Comparison of ENCODE assay signal across 1 cellular context in the genomic region with DNA sequence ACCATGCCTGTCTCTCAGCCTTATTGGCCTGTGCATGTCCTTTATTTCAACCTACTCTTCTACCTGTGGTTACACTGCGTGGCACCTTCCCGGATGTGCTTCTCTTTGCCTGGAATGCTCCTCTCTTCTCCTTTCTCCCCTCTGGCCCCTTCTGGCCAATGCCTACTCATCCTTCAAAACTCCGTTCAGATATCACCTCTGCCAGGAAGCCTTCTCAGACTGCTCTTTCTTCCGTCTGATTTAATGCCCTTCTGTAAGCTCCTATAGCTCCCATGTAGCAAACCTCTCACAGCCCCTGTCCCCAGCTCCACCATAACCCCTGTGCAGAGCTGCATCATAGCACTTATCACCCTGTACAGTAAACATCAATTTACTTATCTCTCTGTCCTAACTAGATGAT.
TF ChIP-seq lines count a peak whose summit lies in the region.

No MANE protein-coding gene starts in this region.

TF ChIP-seq in IMR-90, 13 proteins besides CTCF, POLR2A, EP300 and RAD21 (continued from another document):
- TF ChIP-seq, protein P1, sequence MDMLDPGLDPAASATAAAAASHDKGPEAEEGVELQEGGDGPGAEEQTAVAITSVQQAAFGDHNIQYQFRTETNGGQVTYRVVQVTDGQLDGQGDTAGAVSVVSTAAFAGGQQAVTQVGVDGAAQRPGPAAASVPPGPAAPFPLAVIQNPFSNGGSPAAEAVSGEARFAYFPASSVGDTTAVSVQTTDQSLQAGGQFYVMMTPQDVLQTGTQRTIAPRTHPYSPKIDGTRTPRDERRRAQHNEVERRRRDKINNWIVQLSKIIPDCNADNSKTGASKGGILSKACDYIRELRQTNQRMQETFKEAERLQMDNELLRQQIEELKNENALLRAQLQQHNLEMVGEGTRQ (IDR thresholded peaks at IDR 0.05; ENCODE audit: low read depth, low read length): no peak
- TF ChIP-seq CEBPB (IDR thresholded peaks at IDR 0.05; ENCODE audit: low read depth, low read length) (no peak), MAZ (IDR thresholded peaks at IDR 0.05; ENCODE audit: borderline replicate concordance, low read depth, low read length) (no peak), SMC3 (IDR thresholded peaks at IDR 0.05; ENCODE audit: low read depth, low read length) (no peak), MXI1 (IDR thresholded peaks at IDR 0.05; ENCODE audit: borderline replicate concordance, low read depth, low read length) (no peak), RCOR1 (IDR thresholded peaks at IDR 0.05; ENCODE audit: insufficient replicate concordance, low read length) (no peak), FOS (IDR thresholded peaks at IDR 0.05; ENCODE audit: low read depth, low read length) (no peak), MAFK (IDR thresholded peaks at IDR 0.05; ENCODE audit: low read depth, low read length) (no peak), CHD1 (IDR thresholded peaks at IDR 0.05; ENCODE audit: low read depth, low read length) (no peak), RFX5 (IDR thresholded peaks at IDR 0.05; ENCODE audit: low read depth, low read length) (no peak)
- TF ChIP-seq, protein P2, sequence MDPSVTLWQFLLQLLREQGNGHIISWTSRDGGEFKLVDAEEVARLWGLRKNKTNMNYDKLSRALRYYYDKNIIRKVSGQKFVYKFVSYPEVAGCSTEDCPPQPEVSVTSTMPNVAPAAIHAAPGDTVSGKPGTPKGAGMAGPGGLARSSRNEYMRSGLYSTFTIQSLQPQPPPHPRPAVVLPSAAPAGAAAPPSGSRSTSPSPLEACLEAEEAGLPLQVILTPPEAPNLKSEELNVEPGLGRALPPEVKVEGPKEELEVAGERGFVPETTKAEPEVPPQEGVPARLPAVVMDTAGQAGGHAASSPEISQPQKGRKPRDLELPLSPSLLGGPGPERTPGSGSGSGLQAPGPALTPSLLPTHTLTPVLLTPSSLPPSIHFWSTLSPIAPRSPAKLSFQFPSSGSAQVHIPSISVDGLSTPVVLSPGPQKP (IDR thresholded peaks at IDR 0.05; ENCODE audit: borderline replicate concordance, low read depth, low read length): no peak
